Comparison of ENCODE assay signal across 8 cellular contexts in the genomic region with DNA sequence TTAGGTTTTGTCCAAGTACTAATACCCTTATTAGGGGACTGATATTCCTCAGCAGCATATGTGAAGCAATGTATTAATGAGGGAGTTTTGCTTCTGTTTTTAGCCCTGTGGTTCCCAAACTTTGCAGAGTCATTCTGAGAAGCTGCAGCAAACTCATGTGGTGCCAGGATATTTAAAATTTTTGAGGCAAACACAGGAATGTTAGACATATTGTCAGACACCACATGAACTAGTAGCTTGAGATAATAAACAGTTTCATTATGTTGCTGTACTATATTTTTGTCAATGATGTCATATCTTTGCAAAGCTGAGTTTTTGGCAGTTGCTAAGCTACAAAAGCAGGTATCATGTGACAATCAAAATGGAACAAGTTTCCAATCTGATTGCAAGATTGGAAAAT. TPM values are rescaled to one million over a fixed set of nuclear protein-coding genes. Genes with fewer than 3 reads are reported as not detected.
DNase-seq lines count a peak whose midpoint lies in the region; ATAC-seq and TF ChIP-seq lines count a peak whose summit lies in the region.

No MANE protein-coding gene starts in this region.

- no peak for TF ChIP-seq EP300 in upper lobe of left lung (IDR thresholded peaks at IDR 0.05)

- H3K27me3 Mint-ChIP-seq in endothelial cell (ENCODE audit: unreplicated experiment): peaks cover 3% of the 10 kb centered on the region

- POLR2A ChIA-PET in A673 (lab: Charles Lee; ENCODE audit: low non-redundant PET): no interaction called here

- ATAC-seq in GM19463 (IDR thresholded peaks at IDR 0.05; ENCODE audit: unreplicated experiment): peak; percentile 58
- peak in 1 of 2 donors; percentile 39 for ATAC-seq in upper lobe of left lung (ENCODE audit: low FRiP score in 2 of 2)
- ATAC-seq in HG02623 (IDR thresholded peaks at IDR 0.05; ENCODE audit: unreplicated experiment): no peak

- H3K27me3 ChIP-seq in A673 (replicated peaks; ENCODE audit: insufficient read depth, low read depth, low read length, poor library complexity): no peaks in the 10 kb centered on the region
- H3K27me3 ChIP-seq in upper lobe of left lung: no peaks in the 10 kb centered on the region

- H3K36me3 ChIP-seq in A673 (ENCODE audit: insufficient read depth, low read length, poor library complexity, severe bottlenecking) (no peaks in the 10 kb centered on the region), upper lobe of left lung (peaks cover 7 to 28% (median 14%) of the 10 kb centered on the region in 4 donors)

- peaks cover 19% of the 10 kb centered on the region for H3K4me1 Mint-ChIP-seq in endothelial cell (ENCODE audit: unreplicated experiment)

- H3K4me1 ChIP-seq in A673 (ENCODE audit: insufficient read depth, low read length, poor library complexity, severe bottlenecking) (peaks cover 41% of the 10 kb centered on the region), upper lobe of left lung (peaks cover 5 to 16% (median 8%) of the 10 kb centered on the region in 4 donors)

- TF ChIP-seq POLR2A in upper lobe of left lung (IDR thresholded peaks at IDR 0.05): no peak

- TF ChIP-seq CTCF in A673 (conservative IDR thresholded peaks at IDR 0.05; ENCODE audit: low read depth, low read length): no peak
- TF ChIP-seq CTCF in LNCaP clone FGC (IDR thresholded peaks at IDR 0.05; ENCODE audit: control insufficient read depth, extremely low read depth, insufficient read depth): no peak
- no peak for TF ChIP-seq CTCF in endothelial cell (IDR thresholded peaks at IDR 0.05; ENCODE audit: unreplicated experiment)
- TF ChIP-seq CTCF in upper lobe of left lung (IDR thresholded peaks at IDR 0.05): no peak

- peak overlapping the region; percentile 99 for H3K27ac Mint-ChIP-seq in endothelial cell (ENCODE audit: unreplicated experiment)

- CTCF ChIA-PET in A673 (lab: Charles Lee): interaction anchor here (0.6 to 1.4 kb wide), 3 partner anchors 37 to 55 kb away, joined by 4 to 6 read pairs (median 5); no protein-coding TSS in a partner anchor

- H3K9me3 Mint-ChIP-seq in endothelial cell (ENCODE audit: unreplicated experiment): no peaks in the 10 kb centered on the region

- H3K27ac ChIP-seq in A673 (ENCODE audit: low read depth, low read length, poor library complexity, severe bottlenecking) (peak overlapping the region; percentile 90), upper lobe of left lung (peak overlapping the region; percentile 0 to 52 (median 19))

- DNase-seq in A673 (ENCODE audit: low spot score) (peak; percentile 78), LNCaP clone FGC (ENCODE audit: low read depth) (peak; percentile 21), endothelial cell (ENCODE audit: low spot score) (no peak), upper lobe of left lung (no peak), posterior cingulate gyrus (no peak)
- DNase-seq in activated naive CD4-positive, alpha-beta T cell treated with Interleukin-2 at 50 U/mL for 16 hours: no peak

- intact Hi-C loops in A673 (cut with micrococcal nuclease; ENCODE audit: unreplicated experiment): loop anchor here (5.0 kb wide), 1 partner anchor 36 kb away; the partner anchor contains the start of genes ATP6V1A and NAA50
- intact Hi-C loops in posterior cingulate gyrus (cut with DNase I): no loop called here

- H3K9me3 ChIP-seq in A673 (ENCODE audit: low read depth, low read length, poor library complexity, severe bottlenecking) (no peaks in the 10 kb centered on the region), upper lobe of left lung (no peaks in the 10 kb centered on the region)

- no TSS peak for BruUV-seq in A673 (replicated peaks; lab: Mats Ljungman, UMichigan)

- no peak overlapping the region for H3K4me3 Mint-ChIP-seq in endothelial cell (ENCODE audit: unreplicated experiment)

- H3K4me3 ChIP-seq in A673 (ENCODE audit: low read depth, low read length, poor library complexity, severe bottlenecking): peak overlapping the region; percentile 22
- no peak overlapping the region for H3K4me3 ChIP-seq in LNCaP clone FGC (ENCODE audit: low read depth, low read length)
- no peak overlapping the region for H3K4me3 ChIP-seq in upper lobe of left lung

- no peaks in the 10 kb centered on the region for H3K36me3 Mint-ChIP-seq in endothelial cell (ENCODE audit: low read depth, unreplicated experiment)

RNA-seq across cellular contexts. Expression of gene ATP6V1A, which starts 36.6 kb away (rescaled TPM):
- 69.3 and 69.4 TPM in 2 replicates for total RNA-seq in A673 (2021)
- 71.3 TPM for total RNA-seq in endothelial cell (ENCODE audit: unreplicated experiment)
- total RNA-seq in upper lobe of left lung: 10 to 100 TPM; 17.9 to 94.8 (median 66.6) TPM

RNA-seq across cellular contexts. Expression of gene NAA50, which starts 37.4 kb away (rescaled TPM):
- total RNA-seq in A673 (2021) (229 and 268 TPM in 2 replicates), endothelial cell (ENCODE audit: unreplicated experiment) (76.7 TPM), upper lobe of left lung (100 to 1,000 TPM in 2 of 6 donors, 10 to 100 TPM in 4; 75.7 to 187 (median 84.9) TPM)

RNA-seq across cellular contexts. Expression of gene GRAMD1C, which starts 55.1 kb away (rescaled TPM):
- total RNA-seq in A673 (2021): 3.1 and 4.5 TPM in 2 replicates
- total RNA-seq in endothelial cell (ENCODE audit: unreplicated experiment): 21.7 TPM
- 10 to 100 TPM in 2 of 6 donors, 1 to 10 TPM in 4; 3.7 to 40.1 (median 6.3) TPM for total RNA-seq in upper lobe of left lung

Comparison
In these comparisons a context has a peak if more than half of its experiments do, and no peak if none do; other contexts are left out.
1. DNase-seq: peak in A673 (single experiment) and LNCaP clone FGC (single experiment); none in endothelial cell (single experiment), upper lobe of left lung (0 of 2), posterior cingulate gyrus (0 of 10) and activated naive CD4-positive, alpha-beta T cell treated with Interleukin-2 at 50 U/mL for 16 hours (single experiment).